Comparison of ENCODE assay signal across 8 cellular contexts in the genomic region with DNA sequence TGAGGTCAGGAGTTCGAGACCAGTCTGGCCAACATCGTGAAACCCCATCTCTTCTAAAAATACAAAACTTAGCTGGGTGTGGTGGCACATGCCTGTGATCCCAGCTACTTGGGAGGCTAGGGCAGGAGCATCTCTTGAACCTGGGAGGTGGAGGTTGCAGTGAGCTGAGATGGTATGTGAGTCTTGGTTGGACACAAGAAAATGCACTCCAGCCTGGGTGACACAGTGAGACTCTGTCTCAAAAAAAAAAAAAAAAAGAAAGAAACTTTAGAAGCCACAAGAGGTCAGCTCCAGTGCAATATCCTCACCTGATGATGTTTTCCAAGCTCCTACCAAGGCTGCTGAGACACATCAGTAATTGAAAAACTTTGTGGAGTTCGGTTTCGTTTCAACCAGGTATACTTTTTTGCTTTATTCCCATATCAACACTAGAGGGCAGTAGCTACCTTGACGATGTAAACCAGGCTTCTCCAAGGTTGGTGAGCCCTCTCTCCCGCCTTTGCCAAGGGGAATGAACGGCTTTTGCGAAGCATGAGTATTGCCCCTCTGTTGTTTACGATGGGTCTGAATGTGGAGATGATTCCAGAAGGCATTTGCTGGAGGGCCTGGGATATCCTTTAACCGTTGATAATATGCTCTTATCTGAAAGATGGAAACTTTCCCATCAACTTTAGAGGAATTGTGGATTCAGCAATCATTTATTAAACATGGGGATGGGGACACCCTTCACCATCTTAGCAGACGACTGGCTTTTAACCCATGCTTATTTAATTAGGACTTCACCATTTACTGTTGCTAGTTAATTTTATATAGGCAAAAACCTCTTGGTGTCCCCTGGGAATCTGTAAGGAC.
DNase-seq lines count a peak whose midpoint lies in the region; ATAC-seq and TF ChIP-seq lines count a peak whose summit lies in the region.

No MANE protein-coding gene starts in this region.

- H3K27me3 Mint-ChIP-seq in activated naive CD4-positive, alpha-beta T cell treated with anti-CD3 and anti-CD28 coated beads, Interleukin-2, amount 10 ng/mL, durations not matched to agents 7 days and 5 days: peaks cover 44% of the 10 kb centered on the region
- peaks cover 2% of the 10 kb centered on the region for H3K27me3 Mint-ChIP-seq in activated T-cell treated with anti-CD3 and anti-CD28 coated beads, Interleukin-2, amount 50 U/mL, for 4 hours (ENCODE audit: low read depth)
- H3K27me3 Mint-ChIP-seq in glutamatergic neuron (ENCODE audit: unreplicated experiment) (no peaks in the 10 kb centered on the region), progenitor cell of endocrine pancreas (peaks cover 59% of the 10 kb centered on the region)

- H3K4me3 Mint-ChIP-seq in activated naive CD4-positive, alpha-beta T cell treated with anti-CD3 and anti-CD28 coated beads, Interleukin-2, amount 10 ng/mL, durations not matched to agents 7 days and 5 days: no peak overlapping the region
- H3K4me3 Mint-ChIP-seq in activated T-cell treated with anti-CD3 and anti-CD28 coated beads, Interleukin-2, amount 50 U/mL, for 4 hours: no peak overlapping the region
- no peak overlapping the region for H3K4me3 Mint-ChIP-seq in glutamatergic neuron (ENCODE audit: unreplicated experiment)
- H3K4me3 Mint-ChIP-seq in progenitor cell of endocrine pancreas (ENCODE audit: low read depth): no peak overlapping the region

- peaks cover 66% of the 10 kb centered on the region for H3K4me1 Mint-ChIP-seq in activated naive CD4-positive, alpha-beta T cell treated with anti-CD3 and anti-CD28 coated beads, Interleukin-2, amount 10 ng/mL, durations not matched to agents 7 days and 5 days
- peaks cover 43% of the 10 kb centered on the region for H3K4me1 Mint-ChIP-seq in activated T-cell treated with anti-CD3 and anti-CD28 coated beads, Interleukin-2, amount 50 U/mL, for 4 hours (ENCODE audit: low read depth)
- H3K4me1 Mint-ChIP-seq in glutamatergic neuron (ENCODE audit: low read depth, unreplicated experiment) (no peaks in the 10 kb centered on the region), progenitor cell of endocrine pancreas (ENCODE audit: low read depth) (peaks cover 1% of the 10 kb centered on the region)

- CTCF ChIA-PET in activated naive CD4-positive, alpha-beta T cell treated with anti-CD3 and anti-CD28 coated beads, Interleukin-2, amount 10 ng/mL, durations not matched to agents 7 days and 5 days (lab: Charles Lee): interaction anchor here (0.7 to 3.4 kb wide), 26 partner anchors 9 to 793 kb away, joined by 3 to 24 read pairs (median 5); a partner anchor contains a TSS

- ATAC-seq in HG03159 (IDR thresholded peaks at IDR 0.05; ENCODE audit: unreplicated experiment): peak; percentile 72
- ATAC-seq in activated T-cell treated with anti-CD3 and anti-CD28 coated beads, Interleukin-2, amount 50 U/mL, for 4 hours: peak; percentile 40 to 58
- no peak for ATAC-seq in GM21447 (IDR thresholded peaks at IDR 0.05; ENCODE audit: unreplicated experiment)

- peak overlapping the region; percentile 66 for H3K27ac Mint-ChIP-seq in activated naive CD4-positive, alpha-beta T cell treated with anti-CD3 and anti-CD28 coated beads, Interleukin-2, amount 10 ng/mL, durations not matched to agents 7 days and 5 days
- H3K27ac Mint-ChIP-seq in glutamatergic neuron (ENCODE audit: unreplicated experiment) (no peak overlapping the region), progenitor cell of endocrine pancreas (no peak overlapping the region)

- H3K9me3 Mint-ChIP-seq in activated naive CD4-positive, alpha-beta T cell treated with anti-CD3 and anti-CD28 coated beads, Interleukin-2, amount 10 ng/mL, durations not matched to agents 7 days and 5 days: no peaks in the 10 kb centered on the region
- H3K9me3 Mint-ChIP-seq in activated T-cell treated with anti-CD3 and anti-CD28 coated beads, Interleukin-2, amount 50 U/mL, for 4 hours: no peaks in the 10 kb centered on the region
- H3K9me3 Mint-ChIP-seq in glutamatergic neuron (ENCODE audit: unreplicated experiment): no peaks in the 10 kb centered on the region
- no peaks in the 10 kb centered on the region for H3K9me3 Mint-ChIP-seq in progenitor cell of endocrine pancreas (ENCODE audit: low read depth)

- TF ChIP-seq CTCF in glutamatergic neuron (IDR thresholded peaks at IDR 0.05; ENCODE audit: partially characterized antibody, unreplicated experiment): peak; percentile 77
- TF ChIP-seq CTCF in progenitor cell of endocrine pancreas (IDR thresholded peaks at IDR 0.05; ENCODE audit: unreplicated experiment): peak; percentile 78

- peak; percentile 52 for DNase-seq in activated naive CD4-positive, alpha-beta T cell treated with anti-CD3 and anti-CD28 coated beads, Interleukin-2, amount 10 ng/mL, durations not matched to agents 7 days and 5 days
- no peak for DNase-seq in activated naive CD4-positive, alpha-beta T cell treated with anti-CD3 and anti-CD28 coated beads, Interleukin-2, amount 50 U/mL, for 16 hours
- DNase-seq in NCI-H345 treated with DMSO at 0.1 percent for 48 hours (lab: John Stamatoyannopoulos, UW; ENCODE audit: unreplicated experiment) (peak; percentile 69), glutamatergic neuron (peak; percentile 33), progenitor cell of endocrine pancreas (ENCODE audit: low spot score, unreplicated experiment) (no peak)
- no peak for DNase-seq in activated T-cell treated with anti-CD3 and anti-CD28 coated beads, Interleukin-2, amount 50 U/mL, for 4 hours

- H3K36me3 Mint-ChIP-seq in activated naive CD4-positive, alpha-beta T cell treated with anti-CD3 and anti-CD28 coated beads, Interleukin-2, amount 10 ng/mL, durations not matched to agents 7 days and 5 days: peaks cover 23% of the 10 kb centered on the region
- no peaks in the 10 kb centered on the region for H3K36me3 Mint-ChIP-seq in activated T-cell treated with anti-CD3 and anti-CD28 coated beads, Interleukin-2, amount 50 U/mL, for 4 hours (ENCODE audit: insufficient read depth)
- no peaks in the 10 kb centered on the region for H3K36me3 Mint-ChIP-seq in glutamatergic neuron (ENCODE audit: unreplicated experiment)
- no peaks in the 10 kb centered on the region for H3K36me3 Mint-ChIP-seq in progenitor cell of endocrine pancreas (ENCODE audit: insufficient read depth)

Comparison
In these comparisons a context has a peak if more than half of its experiments do, and no peak if none do; other contexts are left out.
1. DNase-seq: peak in activated naive CD4-positive, alpha-beta T cell treated with anti-CD3 and anti-CD28 coated beads, Interleukin-2, amount 10 ng/mL, durations not matched to agents 7 days and 5 days (single experiment), NCI-H345 treated with DMSO at 0.1 percent for 48 hours (single experiment) and glutamatergic neuron (single experiment); none in activated naive CD4-positive, alpha-beta T cell treated with anti-CD3 and anti-CD28 coated beads, Interleukin-2, amount 50 U/mL, for 16 hours (single experiment), activated T-cell treated with anti-CD3 and anti-CD28 coated beads, Interleukin-2, amount 50 U/mL, for 4 hours (single experiment) and progenitor cell of endocrine pancreas (single experiment).